In genomic region chr14:77302926-77303325, GRCh38 we compare ENCODE assay signal across 9 cellular contexts. TPM values are rescaled to one million over a fixed set of nuclear protein-coding genes. Genes with fewer than 3 reads are reported as not detected.
DNase-seq lines count a peak whose midpoint lies in the region; ATAC-seq, FAIRE-seq and TF ChIP-seq lines count a peak whose summit lies in the region.
"Had no signal": no experiment of that assay in that cellular context is flagged by ENCODE, and none has a peak within 500 bp of the region (broad histone marks: within the 10 kb centered on the region; RNA-seq: fewer than 3 reads in every experiment).

No MANE protein-coding gene starts in this region.

- H3K4me1 Mint-ChIP-seq in CD4-positive, CD25-positive, alpha-beta regulatory T cell = peaks cover 5 to 10% (median 7%) of the 10 kb centered on the region in 4 donors
- peaks cover 9% of the 10 kb centered on the region for H3K4me1 Mint-ChIP-seq in activated naive CD8-positive, alpha-beta T cell treated with anti-CD3 and anti-CD28 coated beads for 36 hours

- H2BK15ac ChIP-seq in mesenchymal stem cell (ENCODE audit: low read depth, poor library complexity, severe bottlenecking) = peak overlapping the region; percentile 30

- peak overlapping the region in 1 of 3 donors; percentile 63 for H3K27ac Mint-ChIP-seq in CD4-positive, CD25-positive, alpha-beta regulatory T cell
- no peak overlapping the region for H3K27ac Mint-ChIP-seq in activated naive CD8-positive, alpha-beta T cell treated with anti-CD3 and anti-CD28 coated beads for 36 hours
- H3K27ac Mint-ChIP-seq: dendritic cell treated with granulocyte-macrophage colony-stimulating factor and Interleukin-4, amounts not matched to agents 40 ng/mL and 50 ng/mL, for 4 days had no signal

- H4K91ac ChIP-seq in mesenchymal stem cell (ENCODE audit: low read length) = peak overlapping the region; percentile 57

- ATAC-seq in CD4-positive, CD25-positive, alpha-beta regulatory T cell (ENCODE audit: low read depth in 2 of 2) = peak; percentile 76 to 85
- no peak for ATAC-seq in GM21737 (IDR thresholded peaks at IDR 0.05; ENCODE audit: unreplicated experiment)

- H3K23ac ChIP-seq in mesenchymal stem cell (ENCODE audit: low read length in 2 of 2) = no peak overlapping the region

- no peak for TF ChIP-seq POLR2A in GM12891 (IDR thresholded peaks at IDR 0.05; ENCODE audit: low read depth, low read length)

- FAIRE-seq in GM12891 (lab: Jason Lieb, UNC) = no peak

- no peak overlapping the region for H3K4me2 ChIP-seq in mesenchymal stem cell (ENCODE audit: low read length, poor library complexity, severe bottlenecking)

- no peaks in the 10 kb centered on the region for H3K4me1 ChIP-seq in CD4-positive, CD25-positive, alpha-beta regulatory T cell (ENCODE audit: control insufficient read depth, insufficient read depth, low read length, poor library complexity, severe bottlenecking)
- H3K4me1 ChIP-seq in mesenchymal stem cell (ENCODE audit: control insufficient read depth, insufficient read depth, low read depth, low read length) = peaks cover 24% of the 10 kb centered on the region

- H2BK120ac ChIP-seq in mesenchymal stem cell (ENCODE audit: low read depth, low read length) = peak overlapping the region; percentile 1

- H3K9ac ChIP-seq in mesenchymal stem cell (ENCODE audit: low read length) = peak overlapping the region; percentile 74

- H3K36me3 ChIP-seq in CD4-positive, CD25-positive, alpha-beta regulatory T cell (ENCODE audit: control insufficient read depth, insufficient read depth, low read length) = no peaks in the 10 kb centered on the region
- peaks cover 29 to 44% of the 10 kb centered on the region in 2 experiments for H3K36me3 ChIP-seq in mesenchymal stem cell (ENCODE audit: control insufficient read depth in 1 of 2, insufficient read depth in 2 of 2, low read depth in 1 of 2, low read length in 2 of 2)

- H3K18ac ChIP-seq in mesenchymal stem cell (ENCODE audit: low read depth in 1 of 2, low read length in 2 of 2) = peak overlapping the region in 1 of 2 experiments; percentile 79

- peaks cover 16% of the 10 kb centered on the region for H3K36me3 Mint-ChIP-seq in CD4-positive, CD25-positive, alpha-beta regulatory T cell
- peaks cover 4% of the 10 kb centered on the region for H3K36me3 Mint-ChIP-seq in activated naive CD8-positive, alpha-beta T cell treated with anti-CD3 and anti-CD28 coated beads for 36 hours

- H2BK5ac ChIP-seq in mesenchymal stem cell (ENCODE audit: low read depth, low read length, poor library complexity, severe bottlenecking) = peak overlapping the region; percentile 19

- H3K4me3 ChIP-seq in CD4-positive, CD25-positive, alpha-beta regulatory T cell (ENCODE audit: low read depth, low read length) = no peak overlapping the region
- H3K4me3 ChIP-seq in mesenchymal stem cell (ENCODE audit: insufficient read depth in 1 of 2, low read depth in 1 of 2, low read length in 2 of 2) = no peak overlapping the region

- no peaks in the 10 kb centered on the region for H3K9me3 ChIP-seq in CD4-positive, CD25-positive, alpha-beta regulatory T cell (ENCODE audit: control insufficient read depth in 2 of 2, low read length in 2 of 2)
- H3K9me3 ChIP-seq in mesenchymal stem cell (ENCODE audit: control insufficient read depth, low read length) = no peaks in the 10 kb centered on the region

- H2AK5ac ChIP-seq in mesenchymal stem cell (ENCODE audit: low read length, severe bottlenecking) = peak overlapping the region; percentile 21

- peak overlapping the region in 1 of 2 experiments; percentile 9 for H3K4ac ChIP-seq in mesenchymal stem cell (ENCODE audit: low read depth in 1 of 2, low read length in 2 of 2)

- peaks cover 37% of the 10 kb centered on the region for H3K79me1 ChIP-seq in mesenchymal stem cell (replicated peaks; ENCODE audit: low read length, poor library complexity, severe bottlenecking)

- H3K27me3 Mint-ChIP-seq in CD4-positive, CD25-positive, alpha-beta regulatory T cell = no peaks in the 10 kb centered on the region
- H3K27me3 Mint-ChIP-seq in activated naive CD8-positive, alpha-beta T cell treated with anti-CD3 and anti-CD28 coated beads for 36 hours = no peaks in the 10 kb centered on the region
- H3K27me3 Mint-ChIP-seq: dendritic cell treated with granulocyte-macrophage colony-stimulating factor and Interleukin-4, amounts not matched to agents 40 ng/mL and 50 ng/mL, for 4 days had no signal

- no peak overlapping the region for H3K27ac ChIP-seq in CD4-positive, CD25-positive, alpha-beta regulatory T cell (ENCODE audit: insufficient read depth, low read length, poor library complexity, severe bottlenecking)
- H3K27ac ChIP-seq in mesenchymal stem cell (ENCODE audit: low read length, poor library complexity, severe bottlenecking) = peak overlapping the region; percentile 77

- no peak overlapping the region for H3K14ac ChIP-seq in mesenchymal stem cell (ENCODE audit: low read length in 2 of 2)

- H3K9me3 Mint-ChIP-seq in CD4-positive, CD25-positive, alpha-beta regulatory T cell = no peaks in the 10 kb centered on the region
- no peaks in the 10 kb centered on the region for H3K9me3 Mint-ChIP-seq in activated naive CD8-positive, alpha-beta T cell treated with anti-CD3 and anti-CD28 coated beads for 36 hours
- H3K9me3 Mint-ChIP-seq: dendritic cell treated with granulocyte-macrophage colony-stimulating factor and Interleukin-4, amounts not matched to agents 40 ng/mL and 50 ng/mL, for 4 days had no signal

- peak in 1 of 3 donors; percentile 71 for DNase-seq in CD4-positive, CD25-positive, alpha-beta regulatory T cell
- DNase-seq in HT1080 (ENCODE audit: low read depth) (peak; percentile 81), mesenchymal stem cell (peak; percentile 95), NCI-H1105 treated with DMSO at 0.1 percent for 48 hours (lab: John Stamatoyannopoulos, UW) (no peak), GDM1 (lab: John Stamatoyannopoulos, UW) (no peak), GM12891 (ENCODE audit: insufficient read length, low spot score) (no peak)
- DNase-seq in activated naive CD8-positive, alpha-beta T cell treated with anti-CD3 and anti-CD28 coated beads for 36 hours = peak; percentile 24

- H4K8ac ChIP-seq in mesenchymal stem cell (ENCODE audit: low read length) = no peak overlapping the region

- peak overlapping the region; percentile 45 to 81 for H2BK12ac ChIP-seq in mesenchymal stem cell (ENCODE audit: low read length in 2 of 2)

- H3K27me3 ChIP-seq in CD4-positive, CD25-positive, alpha-beta regulatory T cell (ENCODE audit: control insufficient read depth, insufficient read depth, low read length) = no peaks in the 10 kb centered on the region
- H3K27me3 ChIP-seq in mesenchymal stem cell (ENCODE audit: control insufficient read depth in 1 of 2, insufficient read depth in 1 of 2, low read length in 2 of 2) = no peaks in the 10 kb centered on the region

- H2AFZ ChIP-seq in mesenchymal stem cell (ENCODE audit: low read depth, low read length) = no peak overlapping the region

- 28% methylated on average over 5 of the region's 5 CpGs for WGBS in mesenchymal stem cell

- no peak overlapping the region for H3K4me3 Mint-ChIP-seq in CD4-positive, CD25-positive, alpha-beta regulatory T cell
- H3K4me3 Mint-ChIP-seq in activated naive CD8-positive, alpha-beta T cell treated with anti-CD3 and anti-CD28 coated beads for 36 hours = no peak overlapping the region
- H3K4me3 Mint-ChIP-seq: dendritic cell treated with granulocyte-macrophage colony-stimulating factor and Interleukin-4, amounts not matched to agents 40 ng/mL and 50 ng/mL, for 4 days had no signal

TF ChIP-seq in GM12891, 5 proteins besides CTCF, POLR2A, EP300 and RAD21:
- TF ChIP-seq SPI1 (IDR thresholded peaks at IDR 0.05; ENCODE audit: low read depth, low read length) (no peak), POU2F2 (IDR thresholded peaks at IDR 0.05; ENCODE audit: low read depth, low read length) (no peak), POLR2AphosphoS5 (IDR thresholded peaks at IDR 0.05; ENCODE audit: low read depth, low read length) (no peak), TAF1 (IDR thresholded peaks at IDR 0.05; ENCODE audit: low read depth, low read length) (no peak), PAX5 (IDR thresholded peaks at IDR 0.05; ENCODE audit: insufficient read depth, low read length, severe bottlenecking) (no peak)

RNA-seq across cellular contexts. Expression of gene POMT2, which starts 17.8 kb away (rescaled TPM):
- total RNA-seq in CD4-positive, CD25-positive, alpha-beta regulatory T cell = 11.3 TPM
- 1 to 10 TPM in 3 of 4 donors, under 1 TPM in 1; 0.53 to 2.4 (median 1.4) TPM for polyA plus RNA-seq in CD4-positive, CD25-positive, alpha-beta regulatory T cell
- 13.7 and 15.1 TPM in 2 replicates for total RNA-seq in HT1080 (2014; rRNA removed; shearing (Covaris generic))
- polyA plus RNA-seq in HT1080 (2015; cell fraction: cytosol; rRNA removed) = 12.0 and 12.8 TPM in 2 replicates
- polyA plus RNA-seq in HT1080 (2015; cell fraction: nucleus; rRNA removed) = 33.9 and 39.4 TPM in 2 replicates
- 10 to 100 TPM; 14.2 to 18.1 TPM for total RNA-seq in activated naive CD8-positive, alpha-beta T cell treated with anti-CD3 and anti-CD28 coated beads for 36 hours
- 15.7 TPM for polyA plus RNA-seq in mesenchymal stem cell (2013, experiment 1 of 2)
- 16.1 TPM for polyA plus RNA-seq in mesenchymal stem cell (2013, experiment 2 of 2)
- polyA plus RNA-seq in GM12891 (2012; ENCODE audit: low read depth, missing spikeins) = 3.1 TPM

RNA-seq across cellular contexts. Expression of gene GSTZ1, which starts 17.9 kb away (rescaled TPM):
- total RNA-seq in CD4-positive, CD25-positive, alpha-beta regulatory T cell = 5.2 TPM
- 10 to 100 TPM in 1 of 4 donors, 1 to 10 TPM in 3; 5.5 to 10.0 (median 9.1) TPM for polyA plus RNA-seq in CD4-positive, CD25-positive, alpha-beta regulatory T cell
- 46.9 and 57.1 TPM in 2 replicates for total RNA-seq in HT1080 (2014; rRNA removed; shearing (Covaris generic))
- 46.3 and 52.6 TPM in 2 replicates for polyA plus RNA-seq in HT1080 (2015; cell fraction: cytosol; rRNA removed)
- polyA plus RNA-seq in HT1080 (2015; cell fraction: nucleus; rRNA removed) = 44.5 and 49.0 TPM in 2 replicates
- 10 to 100 TPM; 20.2 to 22.3 TPM for total RNA-seq in activated naive CD8-positive, alpha-beta T cell treated with anti-CD3 and anti-CD28 coated beads for 36 hours
- polyA plus RNA-seq in mesenchymal stem cell (2013, experiment 1 of 2) = 5.6 TPM
- polyA plus RNA-seq in mesenchymal stem cell (2013, experiment 2 of 2) = 6.2 TPM
- 26.9 TPM for polyA plus RNA-seq in GM12891 (2012; ENCODE audit: low read depth, missing spikeins)

RNA-seq across cellular contexts. Expression of gene NGB, which starts 31.9 kb away (rescaled TPM):
- total RNA-seq in CD4-positive, CD25-positive, alpha-beta regulatory T cell = not detected
- not detected for polyA plus RNA-seq in CD4-positive, CD25-positive, alpha-beta regulatory T cell
- total RNA-seq in HT1080 (2014; rRNA removed; shearing (Covaris generic)) = not detected in 2 replicates
- not detected in 2 replicates for polyA plus RNA-seq in HT1080 (2015; cell fraction: cytosol; rRNA removed)
- not detected in 2 replicates for polyA plus RNA-seq in HT1080 (2015; cell fraction: nucleus; rRNA removed)
- not detected for total RNA-seq in activated naive CD8-positive, alpha-beta T cell treated with anti-CD3 and anti-CD28 coated beads for 36 hours
- polyA plus RNA-seq in mesenchymal stem cell (2013, experiment 1 of 2) = not detected
- polyA plus RNA-seq in mesenchymal stem cell (2013, experiment 2 of 2) = not detected
- not detected for polyA plus RNA-seq in GM12891 (2012; ENCODE audit: low read depth, missing spikeins)

Comparison
In these comparisons a context has a peak if more than half of its experiments do, and no peak if none do; other contexts are left out.
1. DNase-seq: peak in HT1080 (single experiment), activated naive CD8-positive, alpha-beta T cell treated with anti-CD3 and anti-CD28 coated beads for 36 hours (single experiment) and mesenchymal stem cell (single experiment); none in NCI-H1105 treated with DMSO at 0.1 percent for 48 hours (single experiment), GDM1 (single experiment) and GM12891 (single experiment).